Comparison of ENCODE assay signal across 33 cellular contexts in the genomic region with DNA sequence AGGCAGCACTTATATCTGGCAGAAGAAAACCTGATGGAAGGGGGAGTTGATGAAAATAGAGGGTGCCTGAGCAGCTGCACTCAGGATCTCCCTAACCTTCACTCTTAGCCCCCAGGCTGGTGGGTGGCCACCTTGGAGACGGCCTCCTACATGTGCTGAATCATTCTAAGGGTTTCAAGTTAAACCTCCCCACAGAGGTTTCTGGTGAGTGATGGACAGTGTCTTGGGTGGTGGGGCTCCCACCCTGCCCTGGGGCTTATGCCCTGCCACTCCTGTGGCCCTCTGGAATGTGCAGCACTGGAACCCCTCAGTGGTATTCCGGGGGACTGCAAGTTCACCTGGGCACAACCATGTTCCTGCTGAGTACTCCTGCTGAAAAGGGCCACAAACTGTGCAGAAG.
DNase-seq lines count a peak whose midpoint lies in the region; ATAC-seq, FAIRE-seq and TF ChIP-seq lines count a peak whose summit lies in the region.
"Had no signal": no experiment of that assay in that cellular context is flagged by ENCODE, and none has a peak within 500 bp of the region (broad histone marks: within the 10 kb centered on the region; RNA-seq: fewer than 3 reads in every experiment).

No MANE protein-coding gene starts in this region.

- H3K4me1 ChIP-seq in A549, result peaks cover 35% of the 10 kb centered on the region
- no peaks in the 10 kb centered on the region for H3K4me1 ChIP-seq in DND-41 (ENCODE audit: insufficient read depth, low read length)
- peaks cover 15% of the 10 kb centered on the region; the same call in 1 of the 2 replicates for H3K4me1 ChIP-seq in Caco-2
- H3K4me1 ChIP-seq: breast epithelium had no signal

- intact Hi-C loops in Caco-2 (cut with micrococcal nuclease; ENCODE audit: unreplicated experiment), result no loop called here

- H3K27ac ChIP-seq in A549, result peak overlapping the region; percentile 92 to 94; a peak in 5 of 6 replicates
- H3K27ac ChIP-seq in DND-41 (ENCODE audit: low read length), result no peak overlapping the region
- H3K27ac ChIP-seq: breast epithelium, C4-2B, gastrocnemius medialis, suprapubic skin, upper lobe of left lung had no signal

- no peak for TF ChIP-seq EP300 in A549 (IDR thresholded peaks at IDR 0.05)

- no peaks in the 10 kb centered on the region for H3K27me3 Mint-ChIP-seq in Caco-2 (ENCODE audit: insufficient read depth, unreplicated experiment)
- H3K27me3 Mint-ChIP-seq: activated B cell treated with CpG ODN at 0.5 μM for 24 hours had no signal

- H2AFZ ChIP-seq in DND-41 (ENCODE audit: low read depth, low read length), result no peak overlapping the region

- no peak overlapping the region for H3K4me3 Mint-ChIP-seq in Caco-2 (ENCODE audit: unreplicated experiment)
- H3K4me3 Mint-ChIP-seq: activated B cell treated with CpG ODN at 0.5 μM for 24 hours, natural killer cell had no signal

- POLR2A ChIA-PET in A549 (lab: Yijun Ruan, JAX), result no interaction called here
- POLR2A ChIA-PET in Caco-2 (lab: Charles Lee), result no interaction called here

- H3K4me2 ChIP-seq in A549 (0 out of 3 replicates have a peak overlapping the region, but pooled peaks have one; percentile 0), DND-41 (ENCODE audit: insufficient read depth, low read length) (no peak overlapping the region)

- BruUV-seq in Caco-2 (replicated peaks; lab: Mats Ljungman, UMichigan), result no TSS peak

- no peaks in the 10 kb centered on the region for H4K20me1 ChIP-seq in DND-41 (ENCODE audit: insufficient read depth, low read length)

- TF ChIP-seq CTCF in A549 (IDR thresholded peaks at IDR 0.05) (no peak), DND-41 (IDR thresholded peaks at IDR 0.05; ENCODE audit: borderline replicate concordance, extremely low read depth, low read length, poor library complexity, severe bottlenecking) (peak; percentile 12), NB4 (IDR thresholded peaks at IDR 0.05; ENCODE audit: low read depth, low read length) (no peak), Caco-2 (IDR thresholded peaks at IDR 0.05; ENCODE audit: insufficient read depth in 1 of 2, low read depth in 1 of 2, low read length in 1 of 2, severe bottlenecking in 1 of 2, unreplicated experiment in 1 of 2) (no peak)

- H3K9me3 Mint-ChIP-seq in Caco-2 (ENCODE audit: unreplicated experiment), result peaks cover under 1% of the 10 kb centered on the region
- H3K9me3 Mint-ChIP-seq: activated B cell treated with CpG ODN at 0.5 μM for 24 hours, natural killer cell had no signal

- H3K36me3 Mint-ChIP-seq in Caco-2 (ENCODE audit: insufficient read depth, unreplicated experiment), result no peaks in the 10 kb centered on the region
- H3K36me3 Mint-ChIP-seq: natural killer cell had no signal

- no peak overlapping the region for H3K9ac ChIP-seq in DND-41 (ENCODE audit: low read depth, low read length)

- H3K27me3 ChIP-seq in DND-41 (ENCODE audit: insufficient read depth, low read length, poor library complexity) (no peaks in the 10 kb centered on the region), Caco-2 (replicated peaks; ENCODE audit: control insufficient read depth, insufficient read depth, low read length) (no peaks in the 10 kb centered on the region)
- H3K27me3 ChIP-seq: breast epithelium, gastrocnemius medialis, suprapubic skin, upper lobe of left lung had no signal

- DNase-seq in A549 (ENCODE audit: low read depth in 1 of 2, low spot score in 1 of 2), result no peak
- no peak for DNase-seq in DND-41
- DNase-seq in NB4 (ENCODE audit: low read depth), result peak; percentile 34
- peak; percentile 36 to 40 for DNase-seq in erythroblast (lab: John Stamatoyannopoulos, UW)
- DNase-seq in Caco-2, result no peak
- DNase-seq in Ammon's horn (ENCODE audit: low spot score), result no peak
- DNase-seq in RPMI8226, result no peak
- DNase-seq: activated B cell treated with CpG ODN at 0.5 μM for 24 hours; activated CD4-positive, alpha-beta T cell treated with anti-CD3 and anti-CD28 coated beads, Interleukin-2, amount 50 U/mL, for 4 hours; activated CD8-positive, alpha-beta memory T cell treated with anti-CD3 and anti-CD28 coated beads, Interleukin-2, amount 50 U/mL, for 4 hours; activated naive CD4-positive, alpha-beta T cell treated with anti-CD3 and anti-CD28 coated beads, Interleukin-2, amount 50 U/mL, for 16 hours; anterior cingulate cortex; COR-L47; DMS79 treated with DMSO at 0.1 percent for 48 hours; gastrocnemius medialis; H7; Kasumi-1; mammary epithelial cell; mucosa of descending colon; MV-4-11; natural killer cell; NCI-H1436 treated with DMSO at 0.1 percent for 48 hours; NCI-H2107; NCI-H82; occipital lobe; OCI-M1; upper lobe of left lung had no signal

- no peak overlapping the region for H3K27ac Mint-ChIP-seq in Caco-2 (ENCODE audit: unreplicated experiment)
- H3K27ac Mint-ChIP-seq: activated B cell treated with CpG ODN at 0.5 μM for 24 hours; activated T-helper 2 cell treated with anti-CD3 and anti-CD28 coated beads, Interferon-gamma antibody, Interleukin-2, Interleukin-4, amounts not matched to agents 10 μg/mL and 5 μg/mL and 100 μg/mL, durations not matched to agents 14 hours and 24 hours and 36 hours; natural killer cell had no signal

- CTCF ChIA-PET in A549 (lab: Yijun Ruan, JAX), result interaction anchor here (1.1 kb wide), 1 partner anchor 44 kb away, joined by 3 read pairs; no protein-coding TSS in a partner anchor
- CTCF ChIA-PET in Caco-2 (lab: Charles Lee), result no interaction called here

- no peaks in the 10 kb centered on the region for H3K79me2 ChIP-seq in DND-41 (ENCODE audit: insufficient read depth, low read length)

- ATAC-seq in A549, result no peak
- 0 out of 3 replicates have a peak, but pooled peaks have one; percentile 33 for ATAC-seq in DND-41 (ENCODE audit: insufficient read depth, low read depth)
- ATAC-seq: gastrocnemius medialis, mucosa of descending colon had no signal

- TF ChIP-seq RAD21 in A549 (conservative IDR thresholded peaks at IDR 0.05 in 1 of 2, IDR thresholded peaks at IDR 0.05 in 1 of 2), result peak in 1 of 2 experiments; percentile 14; a peak in 1 of 5 replicates

- H3K4me3 ChIP-seq in A549, result no peak overlapping the region
- H3K4me3 ChIP-seq in DND-41 (ENCODE audit: low read depth in 1 of 2, low read length in 2 of 2), result no peak overlapping the region
- no peak overlapping the region for H3K4me3 ChIP-seq in NB4 (ENCODE audit: low read depth, low read length)
- no peak overlapping the region for H3K4me3 ChIP-seq in Caco-2 (ENCODE audit: low read depth, low read length)
- H3K4me3 ChIP-seq: breast epithelium, gastrocnemius medialis, mucosa of descending colon, suprapubic skin, upper lobe of left lung had no signal

- no peak for FAIRE-seq in A549 (lab: Jason Lieb, UNC)
- FAIRE-seq: GM18507, GM19239 had no signal

- H3K4me1 Mint-ChIP-seq in Caco-2 (ENCODE audit: low read depth, unreplicated experiment), result no peaks in the 10 kb centered on the region

- 77% methylated on average over 2 of the region's 2 CpGs for WGBS in A549 (ENCODE audit: missing lambda C conversion rate)

- no peaks in the 10 kb centered on the region for H3K9me3 ChIP-seq in A549
- no peaks in the 10 kb centered on the region for H3K9me3 ChIP-seq in DND-41 (ENCODE audit: insufficient read depth, low read length, severe bottlenecking)
- H3K9me3 ChIP-seq in Caco-2, result no peaks in the 10 kb centered on the region; the same call in none of the 2 replicates
- H3K9me3 ChIP-seq: breast epithelium, gastrocnemius medialis, mucosa of descending colon, suprapubic skin, upper lobe of left lung had no signal

- no peak for TF ChIP-seq POLR2A in A549 (IDR thresholded peaks at IDR 0.05; ENCODE audit: low read length)
- TF ChIP-seq POLR2A in NB4 (IDR thresholded peaks at IDR 0.05; ENCODE audit: extremely low read depth, insufficient read length), result no peak
- TF ChIP-seq POLR2A in erythroblast (IDR thresholded peaks at IDR 0.05; ENCODE audit: low read length), result no peak

- H3K36me3 ChIP-seq in DND-41 (ENCODE audit: insufficient read depth, low read length) (no peaks in the 10 kb centered on the region), Caco-2 (ENCODE audit: control insufficient read depth, insufficient read depth, low read length) (no peaks in the 10 kb centered on the region)
- H3K36me3 ChIP-seq: breast epithelium, gastrocnemius medialis, suprapubic skin, upper lobe of left lung had no signal

TF ChIP-seq in A549, 52 proteins besides CTCF, POLR2A, EP300 and RAD21:
- TF ChIP-seq NR3C1 (IDR thresholded peaks at IDR 0.05) (no peak), ESRRA (IDR thresholded peaks at IDR 0.05; ENCODE audit: borderline replicate concordance, low read length) (no peak), FOSB (CRISPR knock-in tag; IDR thresholded peaks at IDR 0.05) (no peak), EHMT2 (IDR thresholded peaks at IDR 0.05; ENCODE audit: low read depth) (no peak), GATA3 (IDR thresholded peaks at IDR 0.05; ENCODE audit: borderline replicate concordance) (no peak), SREBF2 (IDR thresholded peaks at IDR 0.05) (no peak), MYC (IDR thresholded peaks at IDR 0.05; ENCODE audit: borderline replicate concordance, low read length) (no peak)

Comparison
In these comparisons a context has a peak if more than half of its experiments do, and no peak if none do; other contexts are left out.
1. DNase-seq: peak in NB4 (single experiment) and erythroblast (2 of 2); none in A549 (0 of 2), DND-41 (single experiment), Caco-2 (0 of 2), Ammon's horn (single experiment) and RPMI8226 (single experiment).